Comparison of ENCODE assay signal across 9 cellular contexts in the genomic region with DNA sequence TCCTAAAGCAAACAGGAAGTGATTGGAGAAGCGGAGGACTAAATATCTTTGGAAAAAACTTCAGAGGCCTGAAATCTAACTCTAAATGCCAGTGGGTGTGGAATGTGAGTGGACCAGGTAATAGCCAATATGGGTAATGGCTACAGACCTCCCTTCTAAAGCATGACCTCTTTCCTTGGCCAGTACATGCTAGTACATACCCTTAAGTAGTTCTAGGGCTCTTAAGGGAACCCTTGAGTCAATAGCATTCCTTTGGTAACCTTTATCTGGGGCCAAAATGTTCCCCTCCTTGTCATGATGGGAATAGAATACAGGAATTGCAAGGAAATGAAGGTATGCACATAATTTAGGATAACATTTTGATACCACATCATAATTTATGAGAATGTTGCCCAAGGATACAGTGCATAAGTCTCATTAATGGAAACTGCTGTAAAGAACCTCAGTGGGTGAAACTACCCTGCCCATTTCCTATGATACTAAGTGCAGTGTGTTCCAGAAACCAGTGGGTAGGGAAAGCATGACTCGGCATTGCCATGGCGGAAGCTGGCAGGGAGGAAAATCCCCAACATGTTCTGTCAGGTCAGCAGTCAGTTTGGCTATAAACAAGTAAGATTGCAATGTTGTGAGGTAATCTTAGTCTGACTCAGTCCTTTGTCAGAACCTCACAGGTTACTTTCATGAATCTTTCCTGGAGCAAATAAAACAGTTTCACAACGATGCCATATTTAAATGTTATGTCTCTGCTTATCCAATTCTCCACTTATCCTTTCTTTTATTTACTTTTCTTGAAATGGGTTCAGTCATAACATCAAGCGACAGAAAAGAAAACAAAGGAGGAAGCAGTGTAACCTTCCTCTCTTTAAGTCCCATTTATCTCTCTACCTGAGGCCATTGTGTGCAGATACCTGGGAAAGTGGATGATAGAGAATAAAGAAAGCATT. TPM values are rescaled to one million over a fixed set of nuclear protein-coding genes. Genes with fewer than 3 reads are reported as not detected.
A peak's percentile ranks its signal among the peaks of the same experiment; 100 is the strongest.
DNase-seq lines count a peak whose midpoint lies in the region; ATAC-seq and TF ChIP-seq lines count a peak whose summit lies in the region.
"Had no signal": no experiment of that assay in that cellular context is flagged by ENCODE, and none has a peak within 500 bp of the region (broad histone marks: within the 10 kb centered on the region; RNA-seq: fewer than 3 reads in every experiment).

No MANE protein-coding gene starts in this region.

- TF ChIP-seq CTCF in HL-60 (IDR thresholded peaks at IDR 0.05; ENCODE audit: insufficient read depth, low read length): no peak

- no peak overlapping the region for H3K4me3 ChIP-seq in HL-60 (replicated peaks; ENCODE audit: insufficient read depth, low read length)

- intact Hi-C loops in left ventricle myocardium superior (cut with micrococcal nuclease): no loop called here

- peak; percentile 81 for ATAC-seq in GM21447 (IDR thresholded peaks at IDR 0.05; ENCODE audit: unreplicated experiment)
- ATAC-seq in left ventricle myocardium superior: peak; percentile 66

- no peaks in the 10 kb centered on the region for H3K27me3 ChIP-seq in HL-60 (ENCODE audit: insufficient read depth, poor library complexity, severe bottlenecking)

- H3K27ac ChIP-seq in HL-60 (replicated peaks): no peak overlapping the region

- DNase-seq in ELF-1 (ENCODE audit: low read depth, low spot score) (peak; percentile 61), HL-60 (ENCODE audit: low read depth in 1 of 2, low spot score in 1 of 2) (peak; percentile 2 to 63), left ventricle myocardium superior (no peak), HUDEP-2 (lab: John Stamatoyannopoulos, UW; ENCODE audit: unreplicated experiment in 76 of 76) (no peak), cerebellar cortex (ENCODE audit: low spot score) (no peak)
- DNase-seq in activated CD8-positive, alpha-beta memory T cell treated with anti-CD3 and anti-CD28 coated beads, Interleukin-2, amount 50 U/mL, for 24 hours (ENCODE audit: extremely low read depth): peak; percentile 4
- DNase-seq in stimulated activated CD4-positive, alpha-beta T cell treated with anti-CD3 and anti-CD28 coated beads, Interleukin-1b, Interleukin-23, amount 100 ng/mL, for 48 hours: peak; percentile 83
- DNase-seq: activated B cell treated with CpG ODN at 0.5 μM for 24 hours had no signal

RNA-seq across cellular contexts. Expression of a gene that starts 23.5 kb away (rescaled TPM):
- 3.3 TPM for total RNA-seq in left ventricle myocardium superior

Comparison
In these comparisons a context has a peak if more than half of its experiments do, and no peak if none do; other contexts are left out.
1. DNase-seq: peak in ELF-1 (single experiment), HL-60 (2 of 2), activated CD8-positive, alpha-beta memory T cell treated with anti-CD3 and anti-CD28 coated beads, Interleukin-2, amount 50 U/mL, for 24 hours (single experiment) and stimulated activated CD4-positive, alpha-beta T cell treated with anti-CD3 and anti-CD28 coated beads, Interleukin-1b, Interleukin-23, amount 100 ng/mL, for 48 hours (single experiment); none in left ventricle myocardium superior (single experiment), HUDEP-2 (0 of 76) and cerebellar cortex (single experiment).